Comparison of ENCODE assay signal across 14 cellular contexts in the genomic region with DNA sequence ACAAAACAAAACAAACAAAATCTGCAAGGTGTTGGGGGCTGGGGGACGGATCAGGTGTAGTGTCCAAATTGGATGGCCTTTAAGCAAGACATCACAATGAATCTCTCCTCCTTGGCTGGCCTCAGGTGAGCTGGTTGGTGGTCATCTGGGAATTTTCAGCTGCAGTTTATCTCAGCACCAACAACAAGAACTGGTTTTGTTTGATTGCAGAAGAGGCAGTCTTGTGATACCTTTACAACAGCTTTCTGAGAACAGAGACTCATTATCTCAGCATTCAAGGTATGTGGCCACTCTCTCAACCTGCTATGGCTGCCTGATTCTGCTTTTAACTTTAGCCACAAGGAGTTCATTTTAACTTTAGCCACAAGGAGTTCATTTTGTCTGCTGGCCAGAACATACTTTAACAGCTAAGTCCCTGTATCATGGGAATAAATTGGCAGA.
DNase-seq lines count a peak whose midpoint lies in the region; ATAC-seq lines count a peak whose summit lies in the region.
"Had no signal": no experiment of that assay in that cellular context is flagged by ENCODE, and none has a peak within 500 bp of the region (broad histone marks: within the 10 kb centered on the region; RNA-seq: fewer than 3 reads in every experiment).

No MANE protein-coding gene starts in this region.

- DNase-seq in amniotic epithelial cell (ENCODE audit: low read depth): peak; percentile 45
- DNase-seq in kidney tubule cell (ENCODE audit: low spot score): peak; percentile 54
- no peak for DNase-seq in naive thymus-derived CD8-positive, alpha-beta T cell
- DNase-seq in stimulated activated naive B cell treated with anti-CD40 and anti-IgM and Interleukin-4, amounts not matched to agents 10 μg/mL and 1 μg/mL and 100 μg/mL, for 72 hours: no peak
- DNase-seq in HUDEP-2 (lab: John Stamatoyannopoulos, UW; ENCODE audit: unreplicated experiment in 76 of 76): no peak
- DNase-seq in SKM-1 treated with dmso at 0.1 percent for 144 hours (lab: John Stamatoyannopoulos, UW; ENCODE audit: unreplicated experiment): no peak
- DNase-seq: activated CD4-positive, alpha-beta T cell treated with anti-CD3 and anti-CD28 coated beads, Interleukin-2, amount 10 ng/mL, durations not matched to agents 24 days and 14 days; Kasumi-1; stimulated activated CD4-positive, alpha-beta T cell treated with anti-CD3 and anti-CD28 coated beads, Interleukin-4, amount 100 ng/mL, for 1 hour; stimulated activated naive CD8-positive, alpha-beta T cell treated with anti-CD3 and anti-CD28 coated beads, Interleukin-15, Interleukin-2, amounts not matched to agents 100 U/mL and 50 U/mL, for 24 hours; T-helper 17 cell had no signal

- POLR2A ChIA-PET in naive thymus-derived CD8-positive, alpha-beta T cell (lab: Charles Lee): no interaction called here

- no peaks in the 10 kb centered on the region for H3K4me1 Mint-ChIP-seq in naive thymus-derived CD8-positive, alpha-beta T cell
- no peaks in the 10 kb centered on the region for H3K4me1 Mint-ChIP-seq in stimulated activated naive B cell treated with anti-CD40 and anti-IgM and Interleukin-4, amounts not matched to agents 10 μg/mL and 1 μg/mL and 100 μg/mL, for 72 hours
- H3K4me1 Mint-ChIP-seq: activated CD4-positive, alpha-beta T cell treated with anti-CD3 and anti-CD28 coated beads, Interleukin-2, amount 10 ng/mL, durations not matched to agents 24 days and 14 days; T-helper 17 cell had no signal

- ATAC-seq in GM18868 (IDR thresholded peaks at IDR 0.05; ENCODE audit: unreplicated experiment) (peak; percentile 76), HG02885 (IDR thresholded peaks at IDR 0.05; ENCODE audit: poor library complexity, unreplicated experiment) (peak; percentile 59)
- no peak for ATAC-seq in naive thymus-derived CD8-positive, alpha-beta T cell
- no peak for ATAC-seq in stimulated activated naive B cell treated with anti-CD40 and anti-IgM and Interleukin-4, amounts not matched to agents 10 μg/mL and 1 μg/mL and 100 μg/mL, for 72 hours (replicated peaks)
- ATAC-seq: stimulated activated naive CD8-positive, alpha-beta T cell treated with anti-CD3 and anti-CD28 coated beads, Interleukin-15, Interleukin-2, amounts not matched to agents 100 U/mL and 50 U/mL, for 24 hours; T-helper 17 cell had no signal

- no peaks in the 10 kb centered on the region for H3K36me3 Mint-ChIP-seq in naive thymus-derived CD8-positive, alpha-beta T cell
- H3K36me3 Mint-ChIP-seq in stimulated activated naive B cell treated with anti-CD40 and anti-IgM and Interleukin-4, amounts not matched to agents 10 μg/mL and 1 μg/mL and 100 μg/mL, for 72 hours: no peaks in the 10 kb centered on the region

- no peaks in the 10 kb centered on the region for H3K27me3 Mint-ChIP-seq in naive thymus-derived CD8-positive, alpha-beta T cell
- no peaks in the 10 kb centered on the region for H3K27me3 Mint-ChIP-seq in stimulated activated naive B cell treated with anti-CD40 and anti-IgM and Interleukin-4, amounts not matched to agents 10 μg/mL and 1 μg/mL and 100 μg/mL, for 72 hours
- H3K27me3 Mint-ChIP-seq: activated CD4-positive, alpha-beta T cell treated with anti-CD3 and anti-CD28 coated beads, Interleukin-2, amount 10 ng/mL, durations not matched to agents 24 days and 14 days; T-helper 17 cell had no signal

- peaks cover 0 to 7% (median 2%) of the 10 kb centered on the region in 9 donors for H3K9me3 Mint-ChIP-seq in naive thymus-derived CD8-positive, alpha-beta T cell
- peaks cover 0 to 2% of the 10 kb centered on the region in 2 donors for H3K9me3 Mint-ChIP-seq in stimulated activated naive B cell treated with anti-CD40 and anti-IgM and Interleukin-4, amounts not matched to agents 10 μg/mL and 1 μg/mL and 100 μg/mL, for 72 hours
- H3K9me3 Mint-ChIP-seq: activated CD4-positive, alpha-beta T cell treated with anti-CD3 and anti-CD28 coated beads, Interleukin-2, amount 10 ng/mL, durations not matched to agents 24 days and 14 days; activated T-helper 2 cell treated with anti-CD3 and anti-CD28 coated beads, Interferon-gamma antibody, Interleukin-2, Interleukin-4, amounts not matched to agents 10 μg/mL and 5 μg/mL and 100 μg/mL, durations not matched to agents 14 hours and 24 hours and 36 hours had no signal

- no peak overlapping the region for H3K4me3 Mint-ChIP-seq in naive thymus-derived CD8-positive, alpha-beta T cell
- H3K4me3 Mint-ChIP-seq in stimulated activated naive B cell treated with anti-CD40 and anti-IgM and Interleukin-4, amounts not matched to agents 10 μg/mL and 1 μg/mL and 100 μg/mL, for 72 hours: no peak overlapping the region
- H3K4me3 Mint-ChIP-seq: activated CD4-positive, alpha-beta T cell treated with anti-CD3 and anti-CD28 coated beads, Interleukin-2, amount 10 ng/mL, durations not matched to agents 24 days and 14 days; T-helper 17 cell had no signal

- H3K27ac Mint-ChIP-seq in naive thymus-derived CD8-positive, alpha-beta T cell: no peak overlapping the region
- H3K27ac Mint-ChIP-seq in stimulated activated naive B cell treated with anti-CD40 and anti-IgM and Interleukin-4, amounts not matched to agents 10 μg/mL and 1 μg/mL and 100 μg/mL, for 72 hours: no peak overlapping the region
- H3K27ac Mint-ChIP-seq: activated CD4-positive, alpha-beta T cell treated with anti-CD3 and anti-CD28 coated beads, Interleukin-2, amount 10 ng/mL, durations not matched to agents 24 days and 14 days; activated T-helper 2 cell treated with anti-CD3 and anti-CD28 coated beads, Interferon-gamma antibody, Interleukin-2, Interleukin-4, amounts not matched to agents 10 μg/mL and 5 μg/mL and 100 μg/mL, durations not matched to agents 14 hours and 24 hours and 36 hours; T-helper 17 cell had no signal

Comparison
In these comparisons a context has a peak if more than half of its experiments do, and no peak if none do; other contexts are left out.
1. ATAC-seq: peak in GM18868 (single experiment) and HG02885 (single experiment); none in naive thymus-derived CD8-positive, alpha-beta T cell (0 of 2) and stimulated activated naive B cell treated with anti-CD40 and anti-IgM and Interleukin-4, amounts not matched to agents 10 μg/mL and 1 μg/mL and 100 μg/mL, for 72 hours (0 of 2).
2. DNase-seq: peak in amniotic epithelial cell (single experiment) and kidney tubule cell (single experiment); none in naive thymus-derived CD8-positive, alpha-beta T cell (0 of 10), stimulated activated naive B cell treated with anti-CD40 and anti-IgM and Interleukin-4, amounts not matched to agents 10 μg/mL and 1 μg/mL and 100 μg/mL, for 72 hours (single experiment), HUDEP-2 (0 of 76) and SKM-1 treated with dmso at 0.1 percent for 144 hours (single experiment).